In genomic region chr14:94136575-94137331, GRCh38 we compare ENCODE assay signal across 8 cellular contexts. TPM values are rescaled to one million over a fixed set of nuclear protein-coding genes. Genes with fewer than 3 reads are reported as not detected.
DNase-seq lines count a peak whose midpoint lies in the region; ATAC-seq lines count a peak whose summit lies in the region.

No MANE protein-coding gene starts in this region.

- ATAC-seq in GM18498 (IDR thresholded peaks at IDR 0.05; ENCODE audit: unreplicated experiment): peak; percentile 90
- peak; percentile 63 for ATAC-seq in HG03064 (IDR thresholded peaks at IDR 0.05; ENCODE audit: low read depth, unreplicated experiment)
- ATAC-seq in left lobe of liver: peak; percentile 100

- DNase-seq in A172 (ENCODE audit: low spot score) (peak; percentile 74), NCI-H446 treated with DMSO at 0.1 percent for 48 hours (lab: John Stamatoyannopoulos, UW) (peak; percentile 60), cerebellar cortex (ENCODE audit: low spot score) (peak; percentile 87), left lobe of liver (ENCODE audit: low spot score) (peak; percentile 87)
- DNase-seq in activated CD4-positive, CD25-positive, alpha-beta regulatory T cell treated with anti-CD3 and anti-CD28 coated beads, Interleukin-2, amount 50 U/mL, for 72 hours: peak; percentile 86
- DNase-seq in stimulated activated CD4-positive, alpha-beta T cell treated with anti-CD3 and anti-CD28 coated beads, Interleukin-4, amount 100 ng/mL, for 4 hours: peak; percentile 77 to 82

RNA-seq across cellular contexts. Expression of gene IFI27L2, which starts 7.3 kb away (rescaled TPM):
- total RNA-seq in A172 (2014; rRNA removed; shearing (Covaris generic)): 86.1 and 89.0 TPM in 2 replicates
- total RNA-seq in left lobe of liver: 1.2 TPM

RNA-seq across cellular contexts. Expression of gene IFI27, which starts 26.2 kb away (rescaled TPM):
- total RNA-seq in A172 (2014; rRNA removed; shearing (Covaris generic)): 5.9 and 10.1 TPM in 2 replicates
- 20.4 TPM for total RNA-seq in left lobe of liver

RNA-seq across cellular contexts. Expression of gene PPP4R4, which starts 37.4 kb away (rescaled TPM):
- total RNA-seq in A172 (2014; rRNA removed; shearing (Covaris generic)): 1.5 and 3.6 TPM in 2 replicates
- 0.28 TPM for total RNA-seq in left lobe of liver

RNA-seq across cellular contexts. Expression of gene IFI27L1, which starts 55.6 kb away (rescaled TPM):
- 8.8 and 11.1 TPM in 2 replicates for total RNA-seq in A172 (2014; rRNA removed; shearing (Covaris generic))
- 5.9 TPM for total RNA-seq in left lobe of liver

RNA-seq across cellular contexts. Expression of gene DDX24, which starts 55.8 kb away (rescaled TPM):
- 142 and 162 TPM in 2 replicates for total RNA-seq in A172 (2014; rRNA removed; shearing (Covaris generic))
- 54.2 TPM for total RNA-seq in left lobe of liver

Comparison
In these comparisons a context has a peak if more than half of its experiments do, and no peak if none do; other contexts are left out.
1. Peak in every context shown above with its lines: DNase-seq and ATAC-seq.
2. RNA of gene IFI27L2, which starts 7.3 kb away (total RNA-seq): 86.1 to 89.0 TPM in A172; 1.2 TPM in left lobe of liver (single experiment); every median in the first group is over 10 times any median in the second.